Comparison of ENCODE assay signal across 8 cellular contexts in the genomic region with DNA sequence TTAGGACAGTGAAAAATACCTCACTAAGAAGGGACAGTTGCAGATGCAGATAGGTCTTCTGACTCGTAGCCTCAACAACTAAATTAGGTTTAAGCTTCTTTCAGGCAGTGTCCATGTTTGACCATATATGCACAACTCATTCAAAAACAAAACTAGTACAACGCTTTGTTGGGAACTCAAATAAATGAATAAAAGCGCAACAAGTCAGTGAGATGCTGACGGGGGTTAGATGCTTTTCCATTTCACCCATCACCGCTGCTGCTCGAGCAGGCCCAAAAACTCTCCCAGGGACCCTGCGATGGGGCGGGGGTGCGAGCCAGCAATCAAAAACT.
DNase-seq lines count a peak whose midpoint lies in the region; FAIRE-seq and TF ChIP-seq lines count a peak whose summit lies in the region.

No MANE protein-coding gene starts in this region.

- H3K9me2 ChIP-seq in SU-DHL-6 (replicated peaks; ENCODE audit: insufficient read depth, low read length), result no peaks in the 10 kb centered on the region

- H3K36me3 ChIP-seq in SU-DHL-6 (ENCODE audit: low read length), result peaks cover 16% of the 10 kb centered on the region

- H3K27me3 ChIP-seq in SU-DHL-6 (ENCODE audit: low read length), result no peaks in the 10 kb centered on the region

- no peak for TF ChIP-seq CTCF in SU-DHL-6 (IDR thresholded peaks at IDR 0.05; ENCODE audit: insufficient read depth, low read length, poor library complexity, severe bottlenecking)
- no peak for TF ChIP-seq CTCF in fibroblast of pulmonary artery (IDR thresholded peaks at IDR 0.05; ENCODE audit: low read length, missing control alignments)

- H2AFZ ChIP-seq in SU-DHL-6 (ENCODE audit: low read depth, low read length, severe bottlenecking), result no peak overlapping the region

- peak overlapping the region; percentile 81 for H3K9ac ChIP-seq in SU-DHL-6 (ENCODE audit: low read length)

- H3K79me2 ChIP-seq in SU-DHL-6 (ENCODE audit: insufficient read depth, low read length), result peaks cover 45% of the 10 kb centered on the region

- peak overlapping the region; percentile 98 for H3K4me2 ChIP-seq in SU-DHL-6 (ENCODE audit: low read depth, low read length, poor library complexity, severe bottlenecking)

- H3K27ac ChIP-seq in SU-DHL-6 (ENCODE audit: low read depth, low read length), result no peak overlapping the region

- H3K4me3 ChIP-seq in SU-DHL-6 (ENCODE audit: insufficient read depth, low read length, poor library complexity, severe bottlenecking), result peak overlapping the region; percentile 68
- peak overlapping the region; percentile 73 for H3K4me3 ChIP-seq in fibroblast of pulmonary artery (replicated peaks; ENCODE audit: low read depth, low read length)
- H3K4me3 ChIP-seq in skeletal muscle cell (ENCODE audit: low read depth, low read length), result peak overlapping the region; percentile 71

- no peaks in the 10 kb centered on the region for H4K20me1 ChIP-seq in SU-DHL-6 (ENCODE audit: low read depth, low read length)

- FAIRE-seq in GM19239 (lab: Jason Lieb, UNC), result peak; percentile 73

- DNase-seq in GM19239 (ENCODE audit: insufficient read length, low spot score) (no peak), fibroblast of pulmonary artery (ENCODE audit: low read depth) (peak; percentile 9), skeletal muscle cell (ENCODE audit: low read depth) (no peak), NCI-H1417 (lab: John Stamatoyannopoulos, UW) (no peak), DMS79 treated with DMSO at 0.1 percent for 48 hours (lab: John Stamatoyannopoulos, UW) (no peak), GM19238 (ENCODE audit: insufficient read length, low spot score) (no peak)
- DNase-seq in NK-92 treated with Interleukin-12 subunit alpha and Interleukin-12 subunit beta, amount 100 ng/mL, for 24 hours (lab: John Stamatoyannopoulos, UW), result no peak

- H3K9me3 ChIP-seq in SU-DHL-6 (ENCODE audit: insufficient read depth, low read length), result no peaks in the 10 kb centered on the region

- peaks cover 12% of the 10 kb centered on the region for H3F3A ChIP-seq in SU-DHL-6 (ENCODE audit: insufficient read depth)
